ENCODE assay signal across 9 cellular contexts in genomic region chr17:28426081-28426519, GRCh38. TPM values are rescaled to one million over a fixed set of nuclear protein-coding genes. Genes with fewer than 3 reads are reported as not detected.
A peak's percentile ranks its signal among the peaks of the same experiment; 100 is the strongest.
DNase-seq lines count a peak whose midpoint lies in the region; ATAC-seq and TF ChIP-seq lines count a peak whose summit lies in the region.
"Had no signal": no experiment of that assay in that cellular context is flagged by ENCODE, and none has a peak within 500 bp of the region (broad histone marks: within the 10 kb centered on the region; RNA-seq: fewer than 3 reads in every experiment).

No MANE protein-coding gene starts in this region.

- WGBS in stomach, 5 donors, result 75 to 85% (median 81%) methylated on average over 9 of the region's 9 CpGs

- no peaks in the 10 kb centered on the region for H3K4me1 ChIP-seq in OCI-LY1 (ENCODE audit: insufficient read depth, low read length, severe bottlenecking)
- H3K4me1 ChIP-seq in stomach, result peaks cover 0 to 10% (median 0%) of the 10 kb centered on the region in 4 donors

- no peaks in the 10 kb centered on the region for H3K9me3 Mint-ChIP-seq in activated CD4-positive, alpha-beta T cell treated with anti-CD3 and anti-CD28 coated beads for 36 hours (ENCODE audit: low read depth)
- H3K9me3 Mint-ChIP-seq: CD8-positive, alpha-beta memory T cell had no signal

- no peak overlapping the region for H3K27ac ChIP-seq in OCI-LY1 (ENCODE audit: low read depth, low read length, poor library complexity, severe bottlenecking)
- no peak overlapping the region for H3K27ac ChIP-seq in stomach

- no peaks in the 10 kb centered on the region for H4K20me1 ChIP-seq in OCI-LY1 (ENCODE audit: insufficient read depth, low read length)

- H3K36me3 ChIP-seq in OCI-LY1 (ENCODE audit: insufficient read depth, low read length) (no peaks in the 10 kb centered on the region), stomach (no peaks in the 10 kb centered on the region)

- no peak overlapping the region for H3K4me3 ChIP-seq in OCI-LY1 (ENCODE audit: low read depth, low read length, poor library complexity, severe bottlenecking)
- H3K4me3 ChIP-seq in stomach, result no peak overlapping the region

- peak; percentile 22 for DNase-seq in activated CD4-positive, alpha-beta T cell treated with anti-CD3 and anti-CD28 coated beads for 36 hours
- DNase-seq in activated CD4-positive, alpha-beta T cell treated with anti-CD3 and anti-CD28 coated beads, Interleukin-2, amount 50 U/mL, for 1 hour, result no peak
- DNase-seq in stomach (peak; percentile 37), HPDE6-E6E7 (ENCODE audit: extremely low spot score) (no peak)
- DNase-seq: CD8-positive, alpha-beta memory T cell had no signal

- H3K27ac Mint-ChIP-seq in activated CD4-positive, alpha-beta T cell treated with anti-CD3 and anti-CD28 coated beads for 36 hours, result no peak overlapping the region
- H3K27ac Mint-ChIP-seq: CD8-positive, alpha-beta memory T cell had no signal

- no peaks in the 10 kb centered on the region for H3K36me3 Mint-ChIP-seq in activated CD4-positive, alpha-beta T cell treated with anti-CD3 and anti-CD28 coated beads for 36 hours (ENCODE audit: low read depth)
- H3K36me3 Mint-ChIP-seq: CD8-positive, alpha-beta memory T cell had no signal

- TF ChIP-seq EP300 in stomach (IDR thresholded peaks at IDR 0.05), result no peak

- POLR2A ChIA-PET in activated CD4-positive, alpha-beta T cell treated with anti-CD3 and anti-CD28 coated beads for 36 hours (lab: Charles Lee), result no interaction called here

- H3K4me1 Mint-ChIP-seq in activated CD4-positive, alpha-beta T cell treated with anti-CD3 and anti-CD28 coated beads for 36 hours, result no peaks in the 10 kb centered on the region
- H3K4me1 Mint-ChIP-seq: CD8-positive, alpha-beta memory T cell had no signal

- no peaks in the 10 kb centered on the region for H3K9me2 ChIP-seq in OCI-LY1 (ENCODE audit: low read depth, low read length)

- CTCF ChIA-PET in activated CD4-positive, alpha-beta T cell treated with anti-CD3 and anti-CD28 coated beads for 36 hours (lab: Charles Lee), result interaction anchor here (0.5 to 1.1 kb wide), 2 partner anchors 24 to 90 kb away, joined by 3 read pairs; no protein-coding TSS in a partner anchor

- H3K27me3 ChIP-seq in OCI-LY1 (ENCODE audit: insufficient read depth, low read length), result no peaks in the 10 kb centered on the region
- no peaks in the 10 kb centered on the region for H3K27me3 ChIP-seq in stomach

- no peak for TF ChIP-seq POLR2A in stomach (IDR thresholded peaks at IDR 0.05)

- H3K9ac ChIP-seq in OCI-LY1 (ENCODE audit: low read length), result no peak overlapping the region

- no peaks in the 10 kb centered on the region for H3K27me3 Mint-ChIP-seq in activated CD4-positive, alpha-beta T cell treated with anti-CD3 and anti-CD28 coated beads for 36 hours

- TF ChIP-seq CTCF in OCI-LY1 (IDR thresholded peaks at IDR 0.05; ENCODE audit: low read length) (peak; percentile 29; the same call in 1 of the 2 replicates), stomach (IDR thresholded peaks at IDR 0.05) (peak in 4 of 7 experiments; percentile 15 to 36 (median 26))

- H3K4me2 ChIP-seq in OCI-LY1 (ENCODE audit: low read length), result no peak overlapping the region

- ATAC-seq in activated CD4-positive, alpha-beta T cell treated with anti-CD3 and anti-CD28 coated beads for 36 hours, result peak; percentile 51
- ATAC-seq in esophagus mucosa (peak; percentile 37), HG03108 (IDR thresholded peaks at IDR 0.05; ENCODE audit: unreplicated experiment) (no peak), HG02852 (IDR thresholded peaks at IDR 0.05; ENCODE audit: unreplicated experiment) (no peak)

- no peaks in the 10 kb centered on the region for H3K9me3 ChIP-seq in OCI-LY1 (ENCODE audit: low read length)
- no peaks in the 10 kb centered on the region for H3K9me3 ChIP-seq in stomach

- intact Hi-C loops in activated CD4-positive, alpha-beta T cell treated with anti-CD3 and anti-CD28 coated beads for 36 hours (cut with DNase I, micrococcal nuclease), result no loop called here
- intact Hi-C loops in stomach (cut with DNase I; ENCODE audit: low total_unique reads), result no loop called here

- H3K79me2 ChIP-seq in OCI-LY1 (ENCODE audit: insufficient read depth, low read length), result no peaks in the 10 kb centered on the region

- no peak overlapping the region for H3K4me3 Mint-ChIP-seq in activated CD4-positive, alpha-beta T cell treated with anti-CD3 and anti-CD28 coated beads for 36 hours
- H3K4me3 Mint-ChIP-seq: CD8-positive, alpha-beta memory T cell had no signal

- no peaks in the 10 kb centered on the region for H3F3A ChIP-seq in OCI-LY1 (ENCODE audit: insufficient read depth, low read length)

- H2AFZ ChIP-seq in OCI-LY1 (ENCODE audit: low read length), result no peak overlapping the region

RNA-seq across cellular contexts. Expression of gene SLC46A1, which starts 20.1 kb away (rescaled TPM):
- 1 to 10 TPM; 3.0 to 4.0 TPM for total RNA-seq in activated CD4-positive, alpha-beta T cell treated with anti-CD3 and anti-CD28 coated beads for 36 hours
- 1.7 TPM for total RNA-seq in esophagus mucosa
- total RNA-seq in stomach, result 10 to 100 TPM in 2 of 5 donors, 1 to 10 TPM in 2, under 1 TPM in 1; 0.87 to 31.5 (median 7.5) TPM
- polyA plus RNA-seq in stomach, result 1 to 10 TPM in 2 of 3 donors, under 1 TPM in 1; 0.61 to 2.7 (median 2.5) TPM

RNA-seq across cellular contexts. Expression of gene SLC13A2, which starts 47.3 kb away (rescaled TPM):
- not detected for total RNA-seq in activated CD4-positive, alpha-beta T cell treated with anti-CD3 and anti-CD28 coated beads for 36 hours
- not detected for total RNA-seq in esophagus mucosa
- total RNA-seq in stomach, result 1 to 10 TPM in 1 of 5 donors, not detected in 4; 3.2 TPM
- under 1 TPM in 1 of 3 donors, not detected in 2; 0.15 TPM for polyA plus RNA-seq in stomach
- total RNA-seq: CD8-positive, alpha-beta memory T cell had no signal
- polyA plus RNA-seq: CD8-positive, alpha-beta memory T cell had no signal

RNA-seq across cellular contexts. Expression of gene SARM1, which starts 54.6 kb away (rescaled TPM):
- 10 to 100 TPM; 18.1 to 21.9 TPM for total RNA-seq in activated CD4-positive, alpha-beta T cell treated with anti-CD3 and anti-CD28 coated beads for 36 hours
- total RNA-seq in esophagus mucosa (1.6 TPM), stomach (10 to 100 TPM; 11.0 to 58.3 (median 15.2) TPM)
- 1 to 10 TPM; 4.6 to 6.9 (median 5.2) TPM for polyA plus RNA-seq in stomach

RNA-seq across cellular contexts. Expression of gene VTN, which starts 56.0 kb away (rescaled TPM):
- under 1 TPM in 1 of 2 experiments, not detected in 1; 0.21 TPM for total RNA-seq in activated CD4-positive, alpha-beta T cell treated with anti-CD3 and anti-CD28 coated beads for 36 hours
- total RNA-seq in esophagus mucosa (0.60 TPM), stomach (1 to 10 TPM in 1 of 5 donors, under 1 TPM in 1, not detected in 3; 0.72 to 2.9 TPM)
- polyA plus RNA-seq in stomach, result 1 to 10 TPM in 2 of 3 donors, under 1 TPM in 1; 0.90 to 2.3 (median 1.1) TPM
- polyA plus RNA-seq: CD8-positive, alpha-beta memory T cell had no signal

Comparison
In these comparisons a context has a peak if more than half of its experiments do, and no peak if none do; other contexts are left out.
1. DNase-seq: peak in activated CD4-positive, alpha-beta T cell treated with anti-CD3 and anti-CD28 coated beads for 36 hours (single experiment) and stomach (single experiment); none in activated CD4-positive, alpha-beta T cell treated with anti-CD3 and anti-CD28 coated beads, Interleukin-2, amount 50 U/mL, for 1 hour (single experiment) and HPDE6-E6E7 (single experiment).
2. ATAC-seq: peak in activated CD4-positive, alpha-beta T cell treated with anti-CD3 and anti-CD28 coated beads for 36 hours (single experiment) and esophagus mucosa (single experiment); none in HG03108 (single experiment) and HG02852 (single experiment).